ENCODE assay signal across 1 cellular context in the genomic region with DNA sequence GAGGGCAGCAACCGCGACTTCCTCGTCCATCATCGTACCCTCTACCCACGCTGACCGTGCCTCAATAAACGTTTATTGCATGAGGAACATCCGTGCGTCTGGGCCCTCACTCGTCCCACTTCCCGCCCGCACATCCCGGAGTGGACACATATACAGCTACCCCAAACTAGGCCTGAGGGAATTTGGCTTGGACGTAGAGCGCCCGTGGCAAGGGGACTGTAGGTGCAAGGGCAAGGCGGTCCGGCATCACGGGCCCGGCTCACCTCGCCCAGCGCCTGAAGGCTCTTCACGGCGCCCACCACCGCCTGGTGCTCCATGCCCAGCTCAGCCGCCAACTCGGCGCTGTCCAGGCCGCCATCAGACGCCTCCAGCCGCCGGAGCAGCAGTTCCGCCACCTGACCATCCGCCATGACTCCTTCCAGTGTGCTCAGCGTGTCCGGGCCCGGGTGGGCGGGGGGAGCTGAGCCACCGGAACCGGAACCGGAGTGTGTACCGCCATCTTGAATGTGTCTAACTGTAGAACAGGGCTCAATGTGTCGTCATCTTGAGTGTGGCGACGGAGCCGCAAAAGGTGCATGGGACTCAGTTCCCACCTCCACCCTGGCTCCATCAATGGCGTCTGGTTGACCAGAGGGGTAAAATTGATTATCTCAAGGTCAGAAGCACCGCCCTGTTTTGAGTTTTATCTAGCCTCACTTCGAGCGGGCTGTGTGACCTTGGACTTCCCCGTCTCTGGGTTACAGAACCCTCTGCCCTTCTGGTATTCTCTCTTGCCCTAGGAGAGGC.
A peak's percentile ranks its signal among the peaks of the same experiment; 100 is the strongest.
TF ChIP-seq lines count a peak whose summit lies in the region.

A gene (minus strand): TSS at position 425 of the 786 bp plus-strand sequence. CDS start 15 bp downstream, at position 410.

TF ChIP-seq in HepG2, 621 proteins besides CTCF, POLR2A, EP300 and RAD21 (continued from another document and continues in another):
- TF ChIP-seq, protein P1, sequence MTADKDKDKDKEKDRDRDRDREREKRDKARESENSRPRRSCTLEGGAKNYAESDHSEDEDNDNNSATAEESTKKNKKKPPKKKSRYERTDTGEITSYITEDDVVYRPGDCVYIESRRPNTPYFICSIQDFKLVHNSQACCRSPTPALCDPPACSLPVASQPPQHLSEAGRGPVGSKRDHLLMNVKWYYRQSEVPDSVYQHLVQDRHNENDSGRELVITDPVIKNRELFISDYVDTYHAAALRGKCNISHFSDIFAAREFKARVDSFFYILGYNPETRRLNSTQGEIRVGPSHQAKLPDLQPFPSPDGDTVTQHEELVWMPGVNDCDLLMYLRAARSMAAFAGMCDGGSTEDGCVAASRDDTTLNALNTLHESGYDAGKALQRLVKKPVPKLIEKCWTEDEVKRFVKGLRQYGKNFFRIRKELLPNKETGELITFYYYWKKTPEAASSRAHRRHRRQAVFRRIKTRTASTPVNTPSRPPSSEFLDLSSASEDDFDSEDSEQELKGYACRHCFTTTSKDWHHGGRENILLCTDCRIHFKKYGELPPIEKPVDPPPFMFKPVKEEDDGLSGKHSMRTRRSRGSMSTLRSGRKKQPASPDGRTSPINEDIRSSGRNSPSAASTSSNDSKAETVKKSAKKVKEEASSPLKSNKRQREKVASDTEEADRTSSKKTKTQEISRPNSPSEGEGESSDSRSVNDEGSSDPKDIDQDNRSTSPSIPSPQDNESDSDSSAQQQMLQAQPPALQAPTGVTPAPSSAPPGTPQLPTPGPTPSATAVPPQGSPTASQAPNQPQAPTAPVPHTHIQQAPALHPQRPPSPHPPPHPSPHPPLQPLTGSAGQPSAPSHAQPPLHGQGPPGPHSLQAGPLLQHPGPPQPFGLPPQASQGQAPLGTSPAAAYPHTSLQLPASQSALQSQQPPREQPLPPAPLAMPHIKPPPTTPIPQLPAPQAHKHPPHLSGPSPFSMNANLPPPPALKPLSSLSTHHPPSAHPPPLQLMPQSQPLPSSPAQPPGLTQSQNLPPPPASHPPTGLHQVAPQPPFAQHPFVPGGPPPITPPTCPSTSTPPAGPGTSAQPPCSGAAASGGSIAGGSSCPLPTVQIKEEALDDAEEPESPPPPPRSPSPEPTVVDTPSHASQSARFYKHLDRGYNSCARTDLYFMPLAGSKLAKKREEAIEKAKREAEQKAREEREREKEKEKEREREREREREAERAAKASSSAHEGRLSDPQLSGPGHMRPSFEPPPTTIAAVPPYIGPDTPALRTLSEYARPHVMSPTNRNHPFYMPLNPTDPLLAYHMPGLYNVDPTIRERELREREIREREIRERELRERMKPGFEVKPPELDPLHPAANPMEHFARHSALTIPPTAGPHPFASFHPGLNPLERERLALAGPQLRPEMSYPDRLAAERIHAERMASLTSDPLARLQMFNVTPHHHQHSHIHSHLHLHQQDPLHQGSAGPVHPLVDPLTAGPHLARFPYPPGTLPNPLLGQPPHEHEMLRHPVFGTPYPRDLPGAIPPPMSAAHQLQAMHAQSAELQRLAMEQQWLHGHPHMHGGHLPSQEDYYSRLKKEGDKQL (CRISPR knock-in tag; IDR thresholded peaks at IDR 0.05; ENCODE audit: low read depth): no peak
- TF ChIP-seq MAF1 (CRISPR knock-in tag; IDR thresholded peaks at IDR 0.05; ENCODE audit: borderline replicate concordance): no peak
- TF ChIP-seq, protein P2, sequence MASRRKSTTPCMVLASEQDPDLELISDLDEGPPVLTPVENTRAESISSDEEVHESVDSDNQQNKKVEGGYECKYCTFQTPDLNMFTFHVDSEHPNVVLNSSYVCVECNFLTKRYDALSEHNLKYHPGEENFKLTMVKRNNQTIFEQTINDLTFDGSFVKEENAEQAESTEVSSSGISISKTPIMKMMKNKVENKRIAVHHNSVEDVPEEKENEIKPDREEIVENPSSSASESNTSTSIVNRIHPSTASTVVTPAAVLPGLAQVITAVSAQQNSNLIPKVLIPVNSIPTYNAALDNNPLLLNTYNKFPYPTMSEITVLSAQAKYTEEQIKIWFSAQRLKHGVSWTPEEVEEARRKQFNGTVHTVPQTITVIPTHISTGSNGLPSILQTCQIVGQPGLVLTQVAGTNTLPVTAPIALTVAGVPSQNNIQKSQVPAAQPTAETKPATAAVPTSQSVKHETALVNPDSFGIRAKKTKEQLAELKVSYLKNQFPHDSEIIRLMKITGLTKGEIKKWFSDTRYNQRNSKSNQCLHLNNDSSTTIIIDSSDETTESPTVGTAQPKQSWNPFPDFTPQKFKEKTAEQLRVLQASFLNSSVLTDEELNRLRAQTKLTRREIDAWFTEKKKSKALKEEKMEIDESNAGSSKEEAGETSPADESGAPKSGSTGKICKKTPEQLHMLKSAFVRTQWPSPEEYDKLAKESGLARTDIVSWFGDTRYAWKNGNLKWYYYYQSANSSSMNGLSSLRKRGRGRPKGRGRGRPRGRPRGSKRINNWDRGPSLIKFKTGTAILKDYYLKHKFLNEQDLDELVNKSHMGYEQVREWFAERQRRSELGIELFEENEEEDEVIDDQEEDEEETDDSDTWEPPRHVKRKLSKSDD (CRISPR knock-in tag; IDR thresholded peaks at IDR 0.05; ENCODE audit: low read depth): peak; percentile 84; the same call in 1 of the 2 replicates
- TF ChIP-seq FIP1L1 (IDR thresholded peaks at IDR 0.05; ENCODE audit: borderline replicate concordance, insufficient read depth, low read depth, low read length): no peak
- no peak; the same call in 1 of the 2 replicates for TF ChIP-seq MTA1 (CRISPR knock-in tag; IDR thresholded peaks at IDR 0.05; ENCODE audit: borderline replicate concordance)
- TF ChIP-seq, protein P3, sequence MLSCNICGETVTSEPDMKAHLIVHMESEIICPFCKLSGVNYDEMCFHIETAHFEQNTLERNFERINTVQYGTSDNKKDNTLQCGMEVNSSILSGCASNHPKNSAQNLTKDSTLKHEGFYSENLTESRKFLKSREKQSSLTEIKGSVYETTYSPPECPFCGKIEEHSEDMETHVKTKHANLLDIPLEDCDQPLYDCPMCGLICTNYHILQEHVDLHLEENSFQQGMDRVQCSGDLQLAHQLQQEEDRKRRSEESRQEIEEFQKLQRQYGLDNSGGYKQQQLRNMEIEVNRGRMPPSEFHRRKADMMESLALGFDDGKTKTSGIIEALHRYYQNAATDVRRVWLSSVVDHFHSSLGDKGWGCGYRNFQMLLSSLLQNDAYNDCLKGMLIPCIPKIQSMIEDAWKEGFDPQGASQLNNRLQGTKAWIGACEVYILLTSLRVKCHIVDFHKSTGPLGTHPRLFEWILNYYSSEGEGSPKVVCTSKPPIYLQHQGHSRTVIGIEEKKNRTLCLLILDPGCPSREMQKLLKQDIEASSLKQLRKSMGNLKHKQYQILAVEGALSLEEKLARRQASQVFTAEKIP (CRISPR knock-in tag; IDR thresholded peaks at IDR 0.05; ENCODE audit: borderline replicate concordance): no peak
- no peak for TF ChIP-seq PRMT3 (CRISPR knock-in tag; IDR thresholded peaks at IDR 0.05; ENCODE audit: borderline replicate concordance, low read depth)
- no peak for TF ChIP-seq ZEB1 (IDR thresholded peaks at IDR 0.05; ENCODE audit: insufficient replicate concordance, low read depth)
- no peak for TF ChIP-seq ZNF572 (CRISPR knock-in tag; IDR thresholded peaks at IDR 0.05)
- TF ChIP-seq, protein P4, sequence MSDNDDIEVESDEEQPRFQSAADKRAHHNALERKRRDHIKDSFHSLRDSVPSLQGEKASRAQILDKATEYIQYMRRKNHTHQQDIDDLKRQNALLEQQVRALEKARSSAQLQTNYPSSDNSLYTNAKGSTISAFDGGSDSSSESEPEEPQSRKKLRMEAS (IDR thresholded peaks at IDR 0.05): peak; percentile 80
- peak; percentile 69 for TF ChIP-seq XRCC5 (optimal IDR thresholded peaks at IDR 0.05; ENCODE audit: low read length)
- no peak for TF ChIP-seq NR2F6 (IDR thresholded peaks at IDR 0.05)
- TF ChIP-seq NR2F6 (CRISPR knock-in tag; IDR thresholded peaks at IDR 0.05): no peak; the same call in 1 of the 2 replicates
- TF ChIP-seq ZNF557 (CRISPR knock-in tag; IDR thresholded peaks at IDR 0.05): 0 out of 2 replicates have a peak, but pooled peaks have one; percentile 74
- peak; percentile 68; the same call in 1 of the 2 replicates for TF ChIP-seq ZNF724P (CRISPR knock-in tag; IDR thresholded peaks at IDR 0.05; ENCODE audit: borderline replicate concordance)
- TF ChIP-seq, protein P5, sequence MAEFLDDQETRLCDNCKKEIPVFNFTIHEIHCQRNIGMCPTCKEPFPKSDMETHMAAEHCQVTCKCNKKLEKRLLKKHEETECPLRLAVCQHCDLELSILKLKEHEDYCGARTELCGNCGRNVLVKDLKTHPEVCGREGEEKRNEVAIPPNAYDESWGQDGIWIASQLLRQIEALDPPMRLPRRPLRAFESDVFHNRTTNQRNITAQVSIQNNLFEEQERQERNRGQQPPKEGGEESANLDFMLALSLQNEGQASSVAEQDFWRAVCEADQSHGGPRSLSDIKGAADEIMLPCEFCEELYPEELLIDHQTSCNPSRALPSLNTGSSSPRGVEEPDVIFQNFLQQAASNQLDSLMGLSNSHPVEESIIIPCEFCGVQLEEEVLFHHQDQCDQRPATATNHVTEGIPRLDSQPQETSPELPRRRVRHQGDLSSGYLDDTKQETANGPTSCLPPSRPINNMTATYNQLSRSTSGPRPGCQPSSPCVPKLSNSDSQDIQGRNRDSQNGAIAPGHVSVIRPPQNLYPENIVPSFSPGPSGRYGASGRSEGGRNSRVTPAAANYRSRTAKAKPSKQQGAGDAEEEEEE (CRISPR knock-in tag; IDR thresholded peaks at IDR 0.05; ENCODE audit: borderline replicate concordance): peak; percentile 82; the same call in 1 of the 2 replicates
- TF ChIP-seq ONECUT2 (CRISPR knock-in tag; IDR thresholded peaks at IDR 0.05): no peak
- TF ChIP-seq ARHGAP35 (CRISPR knock-in tag; IDR thresholded peaks at IDR 0.05; ENCODE audit: borderline replicate concordance): no peak; the same call in 1 of the 2 replicates
- no peak for TF ChIP-seq TP53 (CRISPR knock-in tag; conservative IDR thresholded peaks at IDR 0.05)
- TF ChIP-seq ZNF839 (CRISPR knock-in tag; IDR thresholded peaks at IDR 0.05; ENCODE audit: borderline replicate concordance): peak; percentile 84; the same call in 1 of the 2 replicates
- TF ChIP-seq ZNF205 (CRISPR knock-in tag; IDR thresholded peaks at IDR 0.05): no peak
- TF ChIP-seq JARID2 (CRISPR knock-in tag; IDR thresholded peaks at IDR 0.05; ENCODE audit: insufficient replicate concordance): no peak
- TF ChIP-seq, protein P6, sequence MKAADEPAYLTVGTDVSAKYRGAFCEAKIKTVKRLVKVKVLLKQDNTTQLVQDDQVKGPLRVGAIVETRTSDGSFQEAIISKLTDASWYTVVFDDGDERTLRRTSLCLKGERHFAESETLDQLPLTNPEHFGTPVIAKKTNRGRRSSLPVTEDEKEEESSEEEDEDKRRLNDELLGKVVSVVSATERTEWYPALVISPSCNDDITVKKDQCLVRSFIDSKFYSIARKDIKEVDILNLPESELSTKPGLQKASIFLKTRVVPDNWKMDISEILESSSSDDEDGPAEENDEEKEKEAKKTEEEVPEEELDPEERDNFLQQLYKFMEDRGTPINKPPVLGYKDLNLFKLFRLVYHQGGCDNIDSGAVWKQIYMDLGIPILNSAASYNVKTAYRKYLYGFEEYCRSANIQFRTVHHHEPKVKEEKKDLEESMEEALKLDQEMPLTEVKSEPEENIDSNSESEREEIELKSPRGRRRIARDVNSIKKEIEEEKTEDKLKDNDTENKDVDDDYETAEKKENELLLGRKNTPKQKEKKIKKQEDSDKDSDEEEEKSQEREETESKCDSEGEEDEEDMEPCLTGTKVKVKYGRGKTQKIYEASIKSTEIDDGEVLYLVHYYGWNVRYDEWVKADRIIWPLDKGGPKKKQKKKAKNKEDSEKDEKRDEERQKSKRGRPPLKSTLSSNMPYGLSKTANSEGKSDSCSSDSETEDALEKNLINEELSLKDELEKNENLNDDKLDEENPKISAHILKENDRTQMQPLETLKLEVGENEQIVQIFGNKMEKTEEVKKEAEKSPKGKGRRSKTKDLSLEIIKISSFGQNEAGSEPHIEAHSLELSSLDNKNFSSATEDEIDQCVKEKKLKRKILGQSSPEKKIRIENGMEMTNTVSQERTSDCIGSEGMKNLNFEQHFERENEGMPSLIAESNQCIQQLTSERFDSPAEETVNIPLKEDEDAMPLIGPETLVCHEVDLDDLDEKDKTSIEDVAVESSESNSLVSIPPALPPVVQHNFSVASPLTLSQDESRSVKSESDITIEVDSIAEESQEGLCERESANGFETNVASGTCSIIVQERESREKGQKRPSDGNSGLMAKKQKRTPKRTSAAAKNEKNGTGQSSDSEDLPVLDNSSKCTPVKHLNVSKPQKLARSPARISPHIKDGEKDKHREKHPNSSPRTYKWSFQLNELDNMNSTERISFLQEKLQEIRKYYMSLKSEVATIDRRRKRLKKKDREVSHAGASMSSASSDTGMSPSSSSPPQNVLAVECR (CRISPR knock-in tag; IDR thresholded peaks at IDR 0.05; ENCODE audit: borderline replicate concordance): peak; percentile 98
- TF ChIP-seq JUN (CRISPR knock-in tag; IDR thresholded peaks at IDR 0.05): no peak
- no peak for TF ChIP-seq SYNCRIP (IDR thresholded peaks at IDR 0.05; ENCODE audit: insufficient read depth, low read depth, low read length)
- peak; percentile 93 for TF ChIP-seq HCFC1 (IDR thresholded peaks at IDR 0.05; ENCODE audit: low read depth, low read length)
- no peak for TF ChIP-seq ZNF746 (CRISPR knock-in tag; IDR thresholded peaks at IDR 0.05)
- no peak for TF ChIP-seq ZNF251 (CRISPR knock-in tag; IDR thresholded peaks at IDR 0.05)
- no peak for TF ChIP-seq CBX1 (IDR thresholded peaks at IDR 0.05; ENCODE audit: low read depth)
- TF ChIP-seq SNRNP70 (IDR thresholded peaks at IDR 0.05; ENCODE audit: low read depth, low read length): no peak
- no peak for TF ChIP-seq NR2F1 (CRISPR knock-in tag; IDR thresholded peaks at IDR 0.05)
- TF ChIP-seq, protein P7, sequence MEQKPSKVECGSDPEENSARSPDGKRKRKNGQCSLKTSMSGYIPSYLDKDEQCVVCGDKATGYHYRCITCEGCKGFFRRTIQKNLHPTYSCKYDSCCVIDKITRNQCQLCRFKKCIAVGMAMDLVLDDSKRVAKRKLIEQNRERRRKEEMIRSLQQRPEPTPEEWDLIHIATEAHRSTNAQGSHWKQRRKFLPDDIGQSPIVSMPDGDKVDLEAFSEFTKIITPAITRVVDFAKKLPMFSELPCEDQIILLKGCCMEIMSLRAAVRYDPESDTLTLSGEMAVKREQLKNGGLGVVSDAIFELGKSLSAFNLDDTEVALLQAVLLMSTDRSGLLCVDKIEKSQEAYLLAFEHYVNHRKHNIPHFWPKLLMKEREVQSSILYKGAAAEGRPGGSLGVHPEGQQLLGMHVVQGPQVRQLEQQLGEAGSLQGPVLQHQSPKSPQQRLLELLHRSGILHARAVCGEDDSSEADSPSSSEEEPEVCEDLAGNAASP (CRISPR knock-in tag; IDR thresholded peaks at IDR 0.05; ENCODE audit: borderline replicate concordance): 0 out of 2 replicates have a peak, but pooled peaks have one; percentile 62
- no peak for TF ChIP-seq NBN (conservative IDR thresholded peaks at IDR 0.05)
- TF ChIP-seq, protein P8, sequence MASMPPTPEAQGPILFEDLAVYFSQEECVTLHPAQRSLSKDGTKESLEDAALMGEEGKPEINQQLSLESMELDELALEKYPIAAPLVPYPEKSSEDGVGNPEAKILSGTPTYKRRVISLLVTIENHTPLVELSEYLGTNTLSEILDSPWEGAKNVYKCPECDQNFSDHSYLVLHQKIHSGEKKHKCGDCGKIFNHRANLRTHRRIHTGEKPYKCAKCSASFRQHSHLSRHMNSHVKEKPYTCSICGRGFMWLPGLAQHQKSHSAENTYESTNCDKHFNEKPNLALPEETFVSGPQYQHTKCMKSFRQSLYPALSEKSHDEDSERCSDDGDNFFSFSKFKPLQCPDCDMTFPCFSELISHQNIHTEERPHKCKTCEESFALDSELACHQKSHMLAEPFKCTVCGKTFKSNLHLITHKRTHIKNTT (CRISPR knock-in tag; IDR thresholded peaks at IDR 0.05): no peak
